Comparison of ENCODE assay signal across 19 cellular contexts in the genomic region with DNA sequence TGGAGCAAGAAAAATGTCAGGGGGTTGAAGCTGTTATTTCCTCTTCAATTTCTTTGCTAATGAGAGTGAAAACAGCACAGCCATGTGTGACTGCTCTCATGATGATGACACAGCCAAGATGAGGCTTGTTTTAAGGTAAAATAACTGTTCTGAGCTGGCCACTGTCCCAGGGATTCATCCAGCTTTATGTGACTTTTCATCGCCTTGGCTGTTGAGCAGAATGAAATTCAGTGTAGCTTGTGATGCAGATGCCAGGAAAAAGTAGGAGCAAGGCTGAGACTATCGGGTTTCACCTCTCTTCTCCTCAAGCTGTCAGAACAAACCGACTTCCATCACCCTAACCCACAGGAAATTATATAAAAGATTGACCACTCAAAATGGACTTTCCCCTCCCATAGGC.
DNase-seq lines count a peak whose midpoint lies in the region; TF ChIP-seq lines count a peak whose summit lies in the region.
"Had no signal": no experiment of that assay in that cellular context is flagged by ENCODE, and none has a peak within 500 bp of the region (broad histone marks: within the 10 kb centered on the region; RNA-seq: fewer than 3 reads in every experiment).

No MANE protein-coding gene starts in this region.

- H3K27ac Mint-ChIP-seq in nephron: peak overlapping the region; percentile 55 to 91 (median 85)
- H3K27ac Mint-ChIP-seq: CD4-positive, alpha-beta memory T cell had no signal

- no TSS peak for BruUV-seq in PC-9 (replicated peaks; lab: Mats Ljungman, UMichigan)

- H3K4me1 Mint-ChIP-seq in nephron: peaks cover 62% of the 10 kb centered on the region
- H3K4me1 Mint-ChIP-seq: CD4-positive, alpha-beta memory T cell had no signal

- DNase-seq in AG09309 (ENCODE audit: low read depth) (peak; percentile 17), MG63 (peak; percentile 39), fibroblast of peridontal ligament (ENCODE audit: extremely low read depth) (peak; percentile 36), midbrain (lab: John Stamatoyannopoulos, UW) (no peak), PC-9 (no peak), DMS153 (lab: John Stamatoyannopoulos, UW) (no peak), SHP77 (lab: John Stamatoyannopoulos, UW) (no peak)
- DNase-seq: CD4-positive, alpha-beta memory T cell; DMS53; KBM-7; NCI-H1436; NCI-H2029; NCI-H446 treated with DMSO at 0.1 percent for 48 hours; NCI-H69; Peyer's patch; Right ventricle myocardium superior had no signal

- intact Hi-C loops in PC-9 (cut with micrococcal nuclease; ENCODE audit: unreplicated experiment): no loop called here

- no peaks in the 10 kb centered on the region for H3K79me2 ChIP-seq in PC-9 (ENCODE audit: low read depth)

- no peak overlapping the region for H3K27ac ChIP-seq in PC-9
- H3K27ac ChIP-seq: BLaER1, Peyer's patch, SK-N-MC had no signal

- H3F3A ChIP-seq in PC-9 (ENCODE audit: insufficient read depth, low read depth): no peaks in the 10 kb centered on the region

- H3K36me3 Mint-ChIP-seq in nephron (ENCODE audit: low read depth): no peaks in the 10 kb centered on the region
- H3K36me3 Mint-ChIP-seq: CD4-positive, alpha-beta memory T cell had no signal

- no peaks in the 10 kb centered on the region for H3K27me3 Mint-ChIP-seq in nephron (ENCODE audit: low read depth)

- CTCF ChIA-PET in PC-9 (lab: Charles Lee): no interaction called here

- no peaks in the 10 kb centered on the region for H3K9me2 ChIP-seq in PC-9 (ENCODE audit: insufficient read depth)

- H3K4me1 ChIP-seq in PC-9 (replicated peaks; ENCODE audit: insufficient read depth): no peaks in the 10 kb centered on the region
- H3K4me1 ChIP-seq: Peyer's patch had no signal

- H3K4me3 ChIP-seq in AG09309 (ENCODE audit: control insufficient read depth, low read depth, low read length) (no peak overlapping the region), MG63 (no peak overlapping the region), PC-9 (no peak overlapping the region)
- H3K4me3 ChIP-seq: BLaER1, Peyer's patch, SK-N-MC had no signal

- H3K4me2 ChIP-seq in PC-9: no peak overlapping the region
- H3K4me2 ChIP-seq: BLaER1 had no signal

- H3K27me3 ChIP-seq in MG63 (no peaks in the 10 kb centered on the region), PC-9 (ENCODE audit: insufficient read depth, low read depth) (peaks cover 32% of the 10 kb centered on the region)
- H3K27me3 ChIP-seq: BLaER1, Peyer's patch had no signal

- H3K4me3 Mint-ChIP-seq in nephron: no peak overlapping the region
- H3K4me3 Mint-ChIP-seq: CD4-positive, alpha-beta memory T cell had no signal

- H3K36me3 ChIP-seq in MG63 (no peaks in the 10 kb centered on the region), PC-9 (ENCODE audit: low read depth) (no peaks in the 10 kb centered on the region)
- H3K36me3 ChIP-seq: BLaER1, Peyer's patch had no signal

- H2AFZ ChIP-seq in PC-9: no peak overlapping the region

- no peaks in the 10 kb centered on the region for H4K20me1 ChIP-seq in PC-9 (ENCODE audit: insufficient read depth)
- H4K20me1 ChIP-seq: BLaER1 had no signal

- POLR2A ChIA-PET in PC-9 (lab: Charles Lee; ENCODE audit: unreplicated experiment): no interaction called here

- peaks cover 6% of the 10 kb centered on the region for H3K9me3 Mint-ChIP-seq in nephron

- H3K9me3 ChIP-seq in MG63: no peaks in the 10 kb centered on the region
- no peaks in the 10 kb centered on the region for H3K9me3 ChIP-seq in PC-9 (ENCODE audit: insufficient read depth, low read depth)
- H3K9me3 ChIP-seq: BLaER1, Peyer's patch had no signal

- TF ChIP-seq CTCF in AG09309 (IDR thresholded peaks at IDR 0.05; ENCODE audit: control insufficient read depth, insufficient read depth, low read depth, low read length, missing control alignments) (no peak), nephron (IDR thresholded peaks at IDR 0.05; ENCODE audit: unreplicated experiment in 3 of 3) (no peak), PC-9 (conservative IDR thresholded peaks at IDR 0.05) (no peak)

Comparison
In these comparisons a context has a peak if more than half of its experiments do, and no peak if none do; other contexts are left out.
1. DNase-seq: peak in AG09309 (single experiment), MG63 (single experiment) and fibroblast of peridontal ligament (single experiment); none in midbrain (single experiment), PC-9 (0 of 2), DMS153 (single experiment) and SHP77 (0 of 2).